In genomic region chr19:18557474-18558201, GRCh38 we compare ENCODE assay signal across 1 cellular context.
TF ChIP-seq lines count a peak whose summit lies in the region.

KXD1 (plus strand) TSS chr19:18557870; CDS start chr19:18562057, 4,187 bp downstream.

TF ChIP-seq in A549, 52 proteins besides CTCF, POLR2A, EP300 and RAD21 (continued from another document):
- TF ChIP-seq REST (IDR thresholded peaks at IDR 0.05) (no peak), FOXS1 (CRISPR knock-in tag; IDR thresholded peaks at IDR 0.05) (no peak), FOSB (CRISPR knock-in tag; IDR thresholded peaks at IDR 0.05) (no peak), RARB (CRISPR knock-in tag; IDR thresholded peaks at IDR 0.05) (no peak), ATOH8 (CRISPR knock-in tag; IDR thresholded peaks at IDR 0.05; ENCODE audit: low read depth) (no peak), GATA3 (IDR thresholded peaks at IDR 0.05; ENCODE audit: borderline replicate concordance) (no peak), CBX2 (IDR thresholded peaks at IDR 0.05; ENCODE audit: borderline replicate concordance, low read depth) (no peak), HOXA7 (CRISPR knock-in tag; IDR thresholded peaks at IDR 0.05) (no peak), CBX8 (IDR thresholded peaks at IDR 0.05) (no peak), CHD4 (IDR thresholded peaks at IDR 0.05; ENCODE audit: borderline replicate concordance) (peak; percentile 98), ZSCAN20 (CRISPR knock-in tag; IDR thresholded peaks at IDR 0.05) (no peak), MAX (IDR thresholded peaks at IDR 0.05) (peak; percentile 59; the same call in 1 of the 2 replicates), SREBF2 (IDR thresholded peaks at IDR 0.05) (no peak), SMC3 (IDR thresholded peaks at IDR 0.05) (no peak), CEBPB (IDR thresholded peaks at IDR 0.05) (no peak), CHD2 (IDR thresholded peaks at IDR 0.05; ENCODE audit: low read length, partially characterized antibody) (no peak), ESRRA (IDR thresholded peaks at IDR 0.05; ENCODE audit: borderline replicate concordance, low read length) (no peak), KDM5A (IDR thresholded peaks at IDR 0.05) (no peak), ZC3H11A (IDR thresholded peaks at IDR 0.05) (no peak), MAZ (IDR thresholded peaks at IDR 0.05; ENCODE audit: borderline replicate concordance, low read depth, low read length) (no peak), NPAS2 (CRISPR knock-in tag; IDR thresholded peaks at IDR 0.05; ENCODE audit: borderline replicate concordance) (no peak)
- TF ChIP-seq, protein P1, sequence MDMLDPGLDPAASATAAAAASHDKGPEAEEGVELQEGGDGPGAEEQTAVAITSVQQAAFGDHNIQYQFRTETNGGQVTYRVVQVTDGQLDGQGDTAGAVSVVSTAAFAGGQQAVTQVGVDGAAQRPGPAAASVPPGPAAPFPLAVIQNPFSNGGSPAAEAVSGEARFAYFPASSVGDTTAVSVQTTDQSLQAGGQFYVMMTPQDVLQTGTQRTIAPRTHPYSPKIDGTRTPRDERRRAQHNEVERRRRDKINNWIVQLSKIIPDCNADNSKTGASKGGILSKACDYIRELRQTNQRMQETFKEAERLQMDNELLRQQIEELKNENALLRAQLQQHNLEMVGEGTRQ (IDR thresholded peaks at IDR 0.05): no peak
- TF ChIP-seq, protein P2, sequence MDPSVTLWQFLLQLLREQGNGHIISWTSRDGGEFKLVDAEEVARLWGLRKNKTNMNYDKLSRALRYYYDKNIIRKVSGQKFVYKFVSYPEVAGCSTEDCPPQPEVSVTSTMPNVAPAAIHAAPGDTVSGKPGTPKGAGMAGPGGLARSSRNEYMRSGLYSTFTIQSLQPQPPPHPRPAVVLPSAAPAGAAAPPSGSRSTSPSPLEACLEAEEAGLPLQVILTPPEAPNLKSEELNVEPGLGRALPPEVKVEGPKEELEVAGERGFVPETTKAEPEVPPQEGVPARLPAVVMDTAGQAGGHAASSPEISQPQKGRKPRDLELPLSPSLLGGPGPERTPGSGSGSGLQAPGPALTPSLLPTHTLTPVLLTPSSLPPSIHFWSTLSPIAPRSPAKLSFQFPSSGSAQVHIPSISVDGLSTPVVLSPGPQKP (IDR thresholded peaks at IDR 0.05; ENCODE audit: low read depth, low read length): no peak
- TF ChIP-seq, protein P3, sequence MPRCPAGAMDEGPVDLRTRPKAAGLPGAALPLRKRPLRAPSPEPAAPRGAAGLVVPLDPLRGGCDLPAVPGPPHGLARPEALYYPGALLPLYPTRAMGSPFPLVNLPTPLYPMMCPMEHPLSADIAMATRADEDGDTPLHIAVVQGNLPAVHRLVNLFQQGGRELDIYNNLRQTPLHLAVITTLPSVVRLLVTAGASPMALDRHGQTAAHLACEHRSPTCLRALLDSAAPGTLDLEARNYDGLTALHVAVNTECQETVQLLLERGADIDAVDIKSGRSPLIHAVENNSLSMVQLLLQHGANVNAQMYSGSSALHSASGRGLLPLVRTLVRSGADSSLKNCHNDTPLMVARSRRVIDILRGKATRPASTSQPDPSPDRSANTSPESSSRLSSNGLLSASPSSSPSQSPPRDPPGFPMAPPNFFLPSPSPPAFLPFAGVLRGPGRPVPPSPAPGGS (IDR thresholded peaks at IDR 0.05): 0 out of 3 replicates have a peak, but pooled peaks have one; percentile 47
TF ChIP-seq in A549: peak in this region for 8.
